In the genomic region with DNA sequence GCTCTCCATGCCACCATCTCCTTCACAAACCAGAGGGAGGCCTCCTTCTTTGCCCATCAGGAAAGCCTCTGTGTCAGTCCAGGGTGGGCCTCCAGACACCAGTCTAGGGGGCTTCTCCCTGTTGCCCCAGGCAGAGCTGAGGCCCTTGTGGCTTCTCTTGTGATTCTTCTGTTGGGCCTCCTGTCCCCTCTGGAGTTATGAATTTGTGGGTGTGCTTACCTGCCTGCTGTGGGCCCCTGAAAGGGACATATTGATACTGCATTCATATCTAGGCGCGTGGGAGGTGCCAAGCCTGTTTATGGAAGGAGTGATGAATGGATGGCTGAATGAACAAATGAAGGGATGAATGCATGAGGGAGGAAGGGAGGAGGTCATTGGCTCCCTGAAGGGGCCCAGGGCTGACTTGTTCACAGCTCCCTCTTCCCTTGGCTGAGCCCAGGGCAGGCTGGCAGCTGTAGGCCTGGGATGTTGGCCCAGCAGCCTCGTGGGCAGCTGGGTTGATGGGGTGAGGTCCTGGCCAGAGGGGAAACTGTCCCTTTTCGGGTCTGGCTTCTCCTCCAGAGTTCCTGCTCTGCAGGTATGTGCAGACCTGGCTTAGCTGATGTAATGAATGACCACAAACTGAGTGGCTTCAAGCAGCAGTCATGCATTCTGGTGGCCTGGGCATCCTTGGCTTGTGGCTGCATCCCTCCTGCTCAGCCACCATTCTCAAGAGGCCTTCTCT, we compare ENCODE assay signal across 16 cellular contexts.
DNase-seq lines count a peak whose midpoint lies in the region; ATAC-seq, FAIRE-seq and TF ChIP-seq lines count a peak whose summit lies in the region.
"Had no signal": no experiment of that assay in that cellular context is flagged by ENCODE, and none has a peak within 500 bp of the region (broad histone marks: within the 10 kb centered on the region; RNA-seq: fewer than 3 reads in every experiment).

No MANE protein-coding gene starts in this region.

- H4K20me1 ChIP-seq in mammary epithelial cell (ENCODE audit: insufficient read depth, low read length) (no peaks in the 10 kb centered on the region), osteoblast (ENCODE audit: insufficient read depth, low read length) (no peaks in the 10 kb centered on the region)

- dilution Hi-C loops in mammary epithelial cell (cut with HindIII; ENCODE audit: low sequenced_read_pairs): no loop called here

- H3K9ac ChIP-seq in mammary epithelial cell (ENCODE audit: insufficient read depth, low read length): no peak overlapping the region

- H3K36me3 ChIP-seq in mammary epithelial cell (ENCODE audit: insufficient read depth, low read length) (no peaks in the 10 kb centered on the region), osteoblast (ENCODE audit: insufficient read depth, low read length) (no peaks in the 10 kb centered on the region)

- in situ Hi-C loops in mammary epithelial cell (cut with MboI; ENCODE audit: low sequenced_read_pairs in 2 of 2): no loop called here

- no peak overlapping the region for H2AFZ ChIP-seq in mammary epithelial cell (ENCODE audit: low read depth, low read length)
- no peak overlapping the region for H2AFZ ChIP-seq in osteoblast (ENCODE audit: low read length)

- no peak for ATAC-seq in HG02981 (IDR thresholded peaks at IDR 0.05; ENCODE audit: unreplicated experiment)
- ATAC-seq in SK-N-SH treated with all-trans-retinoic acid at 6 μM for 48 hours: no peak
- ATAC-seq: stimulated activated naive B cell treated with anti-CD40 and anti-IgM and Interleukin-4, amounts not matched to agents 10 μg/mL and 1 μg/mL and 100 μg/mL, for 72 hours had no signal

- H3K4me3 ChIP-seq in mammary epithelial cell (replicated peaks in 1 of 3; ENCODE audit: insufficient read depth in 1 of 3, low read depth in 2 of 3, low read length in 3 of 3): no peak overlapping the region
- no peak overlapping the region for H3K4me3 ChIP-seq in osteoblast (ENCODE audit: insufficient read depth, low read length)

- no TSS peak for BruUV-seq in mammary epithelial cell (replicated peaks; lab: Mats Ljungman, UMichigan)

- H3K79me2 ChIP-seq in mammary epithelial cell (ENCODE audit: insufficient read depth, low read length) (no peaks in the 10 kb centered on the region), osteoblast (ENCODE audit: insufficient read depth, low read length) (no peaks in the 10 kb centered on the region)

- TF ChIP-seq CTCF in GM10248 (IDR thresholded peaks at IDR 0.05; ENCODE audit: control extremely low read depth, extremely low read depth, low read depth, missing control alignments): no peak
- no peak for TF ChIP-seq CTCF in mammary epithelial cell (conservative IDR thresholded peaks at IDR 0.05 in 1 of 2, IDR thresholded peaks at IDR 0.05 in 1 of 2; ENCODE audit: extremely low read depth in 1 of 2, insufficient read depth in 1 of 2, low read depth in 1 of 2, low read length in 2 of 2)
- no peak for TF ChIP-seq CTCF in osteoblast (IDR thresholded peaks at IDR 0.05; ENCODE audit: extremely low read depth, low read depth, low read length)

- no peaks in the 10 kb centered on the region for H3K4me1 ChIP-seq in mammary epithelial cell (ENCODE audit: insufficient read depth, low read length)
- no peaks in the 10 kb centered on the region for H3K4me1 ChIP-seq in osteoblast (ENCODE audit: insufficient read depth, low read length)

- WGBS in mammary epithelial cell (ENCODE audit: low coverage, missing lambda C conversion rate): 16% methylated on average over 4 of the region's 4 CpGs

- POLR2A ChIA-PET in GM10248 (lab: Yijun Ruan, JAX): no interaction called here

- intact Hi-C loops in mammary epithelial cell (cut with micrococcal nuclease): no loop called here

- no peaks in the 10 kb centered on the region for H3K27me3 ChIP-seq in mammary epithelial cell (ENCODE audit: insufficient read depth, low read length)
- H3K27me3 ChIP-seq in osteoblast (ENCODE audit: insufficient read depth, low read length): no peaks in the 10 kb centered on the region

- DNase-seq in 8988T: peak; percentile 17
- DNase-seq in GM10248 (ENCODE audit: extremely low spot score): peak; percentile 23
- peak; percentile 11 for DNase-seq in mammary epithelial cell
- peak; percentile 81 for DNase-seq in osteoblast (ENCODE audit: insufficient read length, low spot score, missing footprints)
- DNase-seq in NCI-H1092 treated with DMSO at 0.1 percent for 48 hours (lab: John Stamatoyannopoulos, UW): no peak
- no peak for DNase-seq in RCC 7860 (ENCODE audit: low spot score)
- DNase-seq: activated CD4-positive, alpha-beta T cell treated with anti-CD3 and anti-CD28 coated beads, Interleukin-2, amount 50 U/mL, for 4 hours; anterior cingulate cortex; Kasumi-1; NCI-H146; nucleus accumbens; SIG-M5; stimulated activated naive B cell treated with anti-CD40 and anti-IgM and Interleukin-4, amounts not matched to agents 10 μg/mL and 1 μg/mL and 100 μg/mL, for 72 hours had no signal

- no peak for FAIRE-seq in RCC 7860 (lab: Jason Lieb, UNC)
- FAIRE-seq: colon had no signal

- H3K9me3 ChIP-seq in mammary epithelial cell (replicated peaks; ENCODE audit: insufficient read depth, low read length) (peaks cover 30% of the 10 kb centered on the region), osteoblast (ENCODE audit: low read depth, low read length) (peaks cover 22% of the 10 kb centered on the region)

- H3K4me2 ChIP-seq in mammary epithelial cell (ENCODE audit: insufficient read depth, low read depth, low read length) (no peak overlapping the region), osteoblast (ENCODE audit: insufficient read depth, low read length) (no peak overlapping the region)

- no peak overlapping the region for H3K27ac ChIP-seq in mammary epithelial cell (ENCODE audit: insufficient read depth, low read depth, low read length)
- H3K27ac ChIP-seq in osteoblast (ENCODE audit: low read depth, low read length): no peak overlapping the region

- CTCF ChIA-PET in GM10248 (lab: Yijun Ruan, JAX): interaction anchor here (0.7 to 6.9 kb wide), 2 partner anchors 10 to 1878 kb away, joined by 3 to 51 read pairs; no protein-coding TSS in a partner anchor
- CTCF ChIA-PET in mammary epithelial cell (lab: Charles Lee; ENCODE audit: low non-redundant PET): no interaction called here

TF ChIP-seq in SK-N-SH treated with all-trans-retinoic acid at 6 μM for 48 hours, 23 proteins besides CTCF, POLR2A, EP300 and RAD21:
- TF ChIP-seq ISL1 (CRISPR knock-in tag; IDR thresholded peaks at IDR 0.05) (no peak), OSR1 (CRISPR knock-in tag; IDR thresholded peaks at IDR 0.05) (no peak), ZFP30 (CRISPR knock-in tag; IDR thresholded peaks at IDR 0.05) (no peak), ZNF565 (CRISPR knock-in tag; conservative IDR thresholded peaks at IDR 0.05; ENCODE audit: low read depth) (no peak), TCF4 (CRISPR knock-in tag; IDR thresholded peaks at IDR 0.05; ENCODE audit: borderline replicate concordance) (no peak), ZFP3 (CRISPR knock-in tag; IDR thresholded peaks at IDR 0.05) (no peak), ZNF70 (CRISPR knock-in tag; IDR thresholded peaks at IDR 0.05) (no peak), CSDC2 (CRISPR knock-in tag; IDR thresholded peaks at IDR 0.05) (no peak), TOX (CRISPR knock-in tag; IDR thresholded peaks at IDR 0.05; ENCODE audit: borderline replicate concordance) (no peak), SNAI2 (CRISPR knock-in tag; IDR thresholded peaks at IDR 0.05) (no peak), ZNF8 (CRISPR knock-in tag; IDR thresholded peaks at IDR 0.05) (no peak), GLIS3 (CRISPR knock-in tag; IDR thresholded peaks at IDR 0.05) (no peak), ZC3H10 (CRISPR knock-in tag; IDR thresholded peaks at IDR 0.05) (no peak), ESRRG (CRISPR knock-in tag; IDR thresholded peaks at IDR 0.05) (no peak)
- TF ChIP-seq, protein P1, sequence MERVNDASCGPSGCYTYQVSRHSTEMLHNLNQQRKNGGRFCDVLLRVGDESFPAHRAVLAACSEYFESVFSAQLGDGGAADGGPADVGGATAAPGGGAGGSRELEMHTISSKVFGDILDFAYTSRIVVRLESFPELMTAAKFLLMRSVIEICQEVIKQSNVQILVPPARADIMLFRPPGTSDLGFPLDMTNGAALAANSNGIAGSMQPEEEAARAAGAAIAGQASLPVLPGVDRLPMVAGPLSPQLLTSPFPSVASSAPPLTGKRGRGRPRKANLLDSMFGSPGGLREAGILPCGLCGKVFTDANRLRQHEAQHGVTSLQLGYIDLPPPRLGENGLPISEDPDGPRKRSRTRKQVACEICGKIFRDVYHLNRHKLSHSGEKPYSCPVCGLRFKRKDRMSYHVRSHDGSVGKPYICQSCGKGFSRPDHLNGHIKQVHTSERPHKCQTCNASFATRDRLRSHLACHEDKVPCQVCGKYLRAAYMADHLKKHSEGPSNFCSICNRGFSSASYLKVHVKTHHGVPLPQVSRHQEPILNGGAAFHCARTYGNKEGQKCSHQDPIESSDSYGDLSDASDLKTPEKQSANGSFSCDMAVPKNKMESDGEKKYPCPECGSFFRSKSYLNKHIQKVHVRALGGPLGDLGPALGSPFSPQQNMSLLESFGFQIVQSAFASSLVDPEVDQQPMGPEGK (CRISPR knock-in tag; IDR thresholded peaks at IDR 0.05; ENCODE audit: borderline replicate concordance): no peak
- TF ChIP-seq, protein P2, sequence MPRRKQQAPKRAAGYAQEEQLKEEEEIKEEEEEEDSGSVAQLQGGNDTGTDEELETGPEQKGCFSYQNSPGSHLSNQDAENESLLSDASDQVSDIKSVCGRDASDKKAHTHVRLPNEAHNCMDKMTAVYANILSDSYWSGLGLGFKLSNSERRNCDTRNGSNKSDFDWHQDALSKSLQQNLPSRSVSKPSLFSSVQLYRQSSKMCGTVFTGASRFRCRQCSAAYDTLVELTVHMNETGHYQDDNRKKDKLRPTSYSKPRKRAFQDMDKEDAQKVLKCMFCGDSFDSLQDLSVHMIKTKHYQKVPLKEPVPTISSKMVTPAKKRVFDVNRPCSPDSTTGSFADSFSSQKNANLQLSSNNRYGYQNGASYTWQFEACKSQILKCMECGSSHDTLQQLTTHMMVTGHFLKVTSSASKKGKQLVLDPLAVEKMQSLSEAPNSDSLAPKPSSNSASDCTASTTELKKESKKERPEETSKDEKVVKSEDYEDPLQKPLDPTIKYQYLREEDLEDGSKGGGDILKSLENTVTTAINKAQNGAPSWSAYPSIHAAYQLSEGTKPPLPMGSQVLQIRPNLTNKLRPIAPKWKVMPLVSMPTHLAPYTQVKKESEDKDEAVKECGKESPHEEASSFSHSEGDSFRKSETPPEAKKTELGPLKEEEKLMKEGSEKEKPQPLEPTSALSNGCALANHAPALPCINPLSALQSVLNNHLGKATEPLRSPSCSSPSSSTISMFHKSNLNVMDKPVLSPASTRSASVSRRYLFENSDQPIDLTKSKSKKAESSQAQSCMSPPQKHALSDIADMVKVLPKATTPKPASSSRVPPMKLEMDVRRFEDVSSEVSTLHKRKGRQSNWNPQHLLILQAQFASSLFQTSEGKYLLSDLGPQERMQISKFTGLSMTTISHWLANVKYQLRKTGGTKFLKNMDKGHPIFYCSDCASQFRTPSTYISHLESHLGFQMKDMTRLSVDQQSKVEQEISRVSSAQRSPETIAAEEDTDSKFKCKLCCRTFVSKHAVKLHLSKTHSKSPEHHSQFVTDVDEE (CRISPR knock-in tag; IDR thresholded peaks at IDR 0.05): no peak

Comparison
In these comparisons a context has a peak if more than half of its experiments do, and no peak if none do; other contexts are left out.
1. DNase-seq: peak in 8988T (single experiment), GM10248 (single experiment), mammary epithelial cell (single experiment) and osteoblast (single experiment); none in NCI-H1092 treated with DMSO at 0.1 percent for 48 hours (single experiment) and RCC 7860 (single experiment).